8 cellular contexts compared by ENCODE assay signal in genomic region chr20:478949-479429, GRCh38. TPM values are rescaled to one million over a fixed set of nuclear protein-coding genes. Genes with fewer than 3 reads are reported as not detected.
DNase-seq lines count a peak whose midpoint lies in the region; ATAC-seq and TF ChIP-seq lines count a peak whose summit lies in the region.

No MANE protein-coding gene starts in this region.

- peaks cover 22 to 28% (median 27%) of the 10 kb centered on the region in 3 donors for H3K4me1 Mint-ChIP-seq in T-cell
- H3K4me1 Mint-ChIP-seq in natural killer cell treated with Interleukin-12 subunit alpha and Interleukin-12 subunit beta and Interleukin-15 and Interleukin-18, amount 100 ng/mL, for 72 hours (ENCODE audit: low read depth in 2 of 2) = peaks cover 7 to 8% of the 10 kb centered on the region in 2 donors

- H3K4me3 Mint-ChIP-seq in T-cell = no peak overlapping the region
- no peak overlapping the region for H3K4me3 Mint-ChIP-seq in natural killer cell treated with Interleukin-12 subunit alpha and Interleukin-12 subunit beta and Interleukin-15 and Interleukin-18, amount 100 ng/mL, for 72 hours

- peaks cover 28% of the 10 kb centered on the region for H3K36me3 Mint-ChIP-seq in T-cell
- peaks cover 15% of the 10 kb centered on the region for H3K36me3 Mint-ChIP-seq in natural killer cell treated with Interleukin-12 subunit alpha and Interleukin-12 subunit beta and Interleukin-15 and Interleukin-18, amount 100 ng/mL, for 72 hours

- peak; percentile 63 to 78 (median 68) for ATAC-seq in T-cell (replicated peaks in 1 of 4)
- ATAC-seq in natural killer cell treated with Interleukin-12 subunit alpha and Interleukin-12 subunit beta and Interleukin-15 and Interleukin-18, amount 100 ng/mL, for 72 hours = peak; percentile 59 to 62
- no peak for ATAC-seq in GM18519 (IDR thresholded peaks at IDR 0.05; ENCODE audit: low FRiP score, unreplicated experiment)

- H3K4me3 ChIP-seq in AG10803 (ENCODE audit: low read length) (no peak overlapping the region), epithelial cell of proximal tubule (ENCODE audit: low read depth, low read length) (no peak overlapping the region)

- H3K27me3 Mint-ChIP-seq in T-cell = no peaks in the 10 kb centered on the region
- H3K27me3 Mint-ChIP-seq in natural killer cell treated with Interleukin-12 subunit alpha and Interleukin-12 subunit beta and Interleukin-15 and Interleukin-18, amount 100 ng/mL, for 72 hours = no peaks in the 10 kb centered on the region

- peak overlapping the region in 1 of 2 donors; percentile 23 for H3K27ac Mint-ChIP-seq in T-cell
- H3K27ac Mint-ChIP-seq in natural killer cell treated with Interleukin-12 subunit alpha and Interleukin-12 subunit beta and Interleukin-15 and Interleukin-18, amount 100 ng/mL, for 72 hours = peak overlapping the region in 1 of 2 donors; percentile 36

- TF ChIP-seq CTCF in AG10803 (conservative IDR thresholded peaks at IDR 0.05; ENCODE audit: low read length) (peak; percentile 66), GM12873 (IDR thresholded peaks at IDR 0.05; ENCODE audit: insufficient read depth, low read depth, low read length, missing control alignments) (peak; percentile 49), epithelial cell of proximal tubule (conservative IDR thresholded peaks at IDR 0.05; ENCODE audit: low read depth, low read length) (peak; percentile 64)

- no peaks in the 10 kb centered on the region for H3K9me3 Mint-ChIP-seq in T-cell
- H3K9me3 Mint-ChIP-seq in natural killer cell treated with Interleukin-12 subunit alpha and Interleukin-12 subunit beta and Interleukin-15 and Interleukin-18, amount 100 ng/mL, for 72 hours = no peaks in the 10 kb centered on the region

- CTCF ChIA-PET in T-cell (lab: Charles Lee) = interaction anchor here (0.9 to 1.3 kb wide), 4 partner anchors 17 to 125 kb away, joined by 3 to 5 read pairs (median 4); no protein-coding TSS in a partner anchor

- DNase-seq in AG10803 (ENCODE audit: low read depth) = peak; percentile 64
- DNase-seq in NCI-H146 treated with DMSO at 0.1 percent for 48 hours (lab: John Stamatoyannopoulos, UW; ENCODE audit: unreplicated experiment) = peak; percentile 22
- peak in 14 of 34 experiments; percentile 5 to 52 (median 24) for DNase-seq in T-cell
- no peak for DNase-seq in epithelial cell of proximal tubule (ENCODE audit: low read depth)
- DNase-seq in natural killer cell treated with Interleukin-12 subunit alpha and Interleukin-12 subunit beta and Interleukin-15 and Interleukin-18, amount 100 ng/mL, for 72 hours (ENCODE audit: low spot score) = no peak
- no peak for DNase-seq in stimulated activated CD4-positive, alpha-beta T cell treated with anti-CD3 and anti-CD28 coated beads, Interleukin-4, amount 100 ng/mL, for 1 hour

- POLR2A ChIA-PET in T-cell (lab: Charles Lee) = no interaction called here

RNA-seq across cellular contexts. Expression of gene TBC1D20, which starts 16.7 kb away (rescaled TPM):
- total RNA-seq in T-cell (10 to 100 TPM; 28.9 to 42.7 (median 39.5) TPM), epithelial cell of proximal tubule (16.4 and 18.2 TPM in 2 replicates)
- total RNA-seq in natural killer cell treated with Interleukin-12 subunit alpha and Interleukin-12 subunit beta and Interleukin-15 and Interleukin-18, amount 100 ng/mL, for 72 hours = 10 to 100 TPM; 46.4 to 56.8 TPM

Comparison
In these comparisons a context has a peak if more than half of its experiments do, and no peak if none do; other contexts are left out.
1. DNase-seq: peak in AG10803 (single experiment) and NCI-H146 treated with DMSO at 0.1 percent for 48 hours (single experiment); none in epithelial cell of proximal tubule (single experiment), natural killer cell treated with Interleukin-12 subunit alpha and Interleukin-12 subunit beta and Interleukin-15 and Interleukin-18, amount 100 ng/mL, for 72 hours (single experiment) and stimulated activated CD4-positive, alpha-beta T cell treated with anti-CD3 and anti-CD28 coated beads, Interleukin-4, amount 100 ng/mL, for 1 hour (single experiment).
2. Peak in every context shown above with its lines, with median percentiles within 50 percentile points of each other: CTCF ChIP-seq.